ENCODE assay signal across 1 cellular context in the genomic region with DNA sequence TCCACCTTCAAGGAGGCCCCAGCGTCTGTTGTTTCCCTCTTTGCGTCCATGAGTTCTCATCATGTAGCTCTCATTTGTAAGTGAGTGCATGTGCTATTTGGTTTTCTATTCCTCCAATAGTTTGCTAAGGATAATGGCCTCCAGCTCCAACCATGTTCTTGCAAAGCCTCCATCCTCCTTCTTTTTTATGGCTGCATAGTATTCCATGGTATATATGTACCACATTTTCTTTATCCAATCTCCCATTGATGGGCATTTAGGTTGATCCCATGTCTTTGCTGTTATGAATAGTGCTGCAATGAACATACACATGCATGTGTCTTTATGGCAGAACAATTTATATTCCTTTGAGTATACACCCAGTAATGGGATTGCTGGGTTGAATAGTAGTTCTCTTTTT.
TF ChIP-seq lines count a peak whose summit lies in the region.

No MANE protein-coding gene starts in this region.

TF ChIP-seq in SK-N-SH, 30 proteins besides CTCF, POLR2A, EP300 and RAD21 (continued from another document):
- TF ChIP-seq NFIC (IDR thresholded peaks at IDR 0.05; ENCODE audit: borderline replicate concordance) (no peak), SIN3A (IDR thresholded peaks at IDR 0.05; ENCODE audit: borderline replicate concordance, low read depth, low read length) (no peak), TEAD4 (IDR thresholded peaks at IDR 0.05; ENCODE audit: borderline replicate concordance, insufficient read depth) (no peak), NRF1 (IDR thresholded peaks at IDR 0.05; ENCODE audit: low read depth, low read length) (no peak)
- TF ChIP-seq, protein P1, sequence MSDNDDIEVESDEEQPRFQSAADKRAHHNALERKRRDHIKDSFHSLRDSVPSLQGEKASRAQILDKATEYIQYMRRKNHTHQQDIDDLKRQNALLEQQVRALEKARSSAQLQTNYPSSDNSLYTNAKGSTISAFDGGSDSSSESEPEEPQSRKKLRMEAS (IDR thresholded peaks at IDR 0.05; ENCODE audit: low read depth), result no peak
- TF ChIP-seq, protein P2, sequence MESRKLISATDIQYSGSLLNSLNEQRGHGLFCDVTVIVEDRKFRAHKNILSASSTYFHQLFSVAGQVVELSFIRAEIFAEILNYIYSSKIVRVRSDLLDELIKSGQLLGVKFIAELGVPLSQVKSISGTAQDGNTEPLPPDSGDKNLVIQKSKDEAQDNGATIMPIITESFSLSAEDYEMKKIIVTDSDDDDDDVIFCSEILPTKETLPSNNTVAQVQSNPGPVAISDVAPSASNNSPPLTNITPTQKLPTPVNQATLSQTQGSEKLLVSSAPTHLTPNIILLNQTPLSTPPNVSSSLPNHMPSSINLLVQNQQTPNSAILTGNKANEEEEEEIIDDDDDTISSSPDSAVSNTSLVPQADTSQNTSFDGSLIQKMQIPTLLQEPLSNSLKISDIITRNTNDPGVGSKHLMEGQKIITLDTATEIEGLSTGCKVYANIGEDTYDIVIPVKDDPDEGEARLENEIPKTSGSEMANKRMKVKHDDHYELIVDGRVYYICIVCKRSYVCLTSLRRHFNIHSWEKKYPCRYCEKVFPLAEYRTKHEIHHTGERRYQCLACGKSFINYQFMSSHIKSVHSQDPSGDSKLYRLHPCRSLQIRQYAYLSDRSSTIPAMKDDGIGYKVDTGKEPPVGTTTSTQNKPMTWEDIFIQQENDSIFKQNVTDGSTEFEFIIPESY (IDR thresholded peaks at IDR 0.05; ENCODE audit: borderline replicate concordance, low read depth), result no peak
- TF ChIP-seq, protein P3, sequence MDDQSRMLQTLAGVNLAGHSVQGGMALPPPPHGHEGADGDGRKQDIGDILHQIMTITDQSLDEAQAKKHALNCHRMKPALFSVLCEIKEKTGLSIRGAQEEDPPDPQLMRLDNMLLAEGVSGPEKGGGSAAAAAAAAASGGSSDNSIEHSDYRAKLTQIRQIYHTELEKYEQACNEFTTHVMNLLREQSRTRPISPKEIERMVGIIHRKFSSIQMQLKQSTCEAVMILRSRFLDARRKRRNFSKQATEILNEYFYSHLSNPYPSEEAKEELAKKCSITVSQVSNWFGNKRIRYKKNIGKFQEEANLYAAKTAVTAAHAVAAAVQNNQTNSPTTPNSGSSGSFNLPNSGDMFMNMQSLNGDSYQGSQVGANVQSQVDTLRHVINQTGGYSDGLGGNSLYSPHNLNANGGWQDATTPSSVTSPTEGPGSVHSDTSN (IDR thresholded peaks at IDR 0.05), result no peak
